ENCODE assay signal across 31 cellular contexts in genomic region chr6:79201935-79202334, GRCh38.
"Had no signal": no experiment of that assay in that cellular context is flagged by ENCODE, and none has a peak within 500 bp of the region (broad histone marks: within the 10 kb centered on the region; RNA-seq: fewer than 3 reads in every experiment).

No MANE protein-coding gene starts in this region.

- H3K9me3 ChIP-seq: gastrocnemius medialis, left lung, lower lobe of right lung, neutrophil, uterus had no signal

- H3K27me3 ChIP-seq: gastrocnemius medialis, left lung, neutrophil, uterus had no signal

- ATAC-seq: activated CD8-positive, alpha-beta T cell treated with anti-CD3 and anti-CD28 coated beads for 36 hours; activated T-cell treated with anti-CD3 and anti-CD28 coated beads, Interleukin-2, amount 50 U/mL, for 72 hours; gastrocnemius medialis; left lung; lower lobe of right lung; stimulated activated memory B cell treated with anti-CD40 and anti-IgM and Interleukin-4, amounts not matched to agents 10 μg/mL and 1 μg/mL and 100 μg/mL, for 72 hours; stimulated activated naive CD8-positive, alpha-beta T cell treated with anti-CD3 and anti-CD28 coated beads, Interleukin-15, amount 100 ng/mL, for 72 hours; T-helper 17 cell had no signal

- H3K4me3 Mint-ChIP-seq: activated CD8-positive, alpha-beta T cell treated with anti-CD3 and anti-CD28 coated beads for 36 hours; activated naive CD8-positive, alpha-beta T cell treated with anti-CD3 and anti-CD28 coated beads, Interleukin-2, amount 10 ng/mL, durations not matched to agents 7 days and 5 days; activated T-cell treated with anti-CD3 and anti-CD28 coated beads, Interleukin-2, amount 50 U/mL, for 72 hours; nephron progenitor cell; stimulated activated memory B cell treated with anti-CD40 and anti-IgM and Interleukin-4, amounts not matched to agents 10 μg/mL and 1 μg/mL and 100 μg/mL, for 72 hours; stimulated activated naive CD8-positive, alpha-beta T cell treated with anti-CD3 and anti-CD28 coated beads, Interleukin-15, amount 100 ng/mL, for 72 hours; T-helper 17 cell; type B pancreatic cell had no signal

- H3K27ac Mint-ChIP-seq: activated CD8-positive, alpha-beta T cell treated with anti-CD3 and anti-CD28 coated beads for 36 hours; activated naive CD8-positive, alpha-beta T cell treated with anti-CD3 and anti-CD28 coated beads, Interleukin-2, amount 10 ng/mL, durations not matched to agents 7 days and 5 days; activated T-cell treated with anti-CD3 and anti-CD28 coated beads, Interleukin-2, amount 50 U/mL, for 72 hours; nephron progenitor cell; stimulated activated memory B cell treated with anti-CD40 and anti-IgM and Interleukin-4, amounts not matched to agents 10 μg/mL and 1 μg/mL and 100 μg/mL, for 72 hours; T-helper 17 cell; type B pancreatic cell had no signal

- H3K27me3 Mint-ChIP-seq: activated CD8-positive, alpha-beta T cell treated with anti-CD3 and anti-CD28 coated beads for 36 hours; activated naive CD8-positive, alpha-beta T cell treated with anti-CD3 and anti-CD28 coated beads, Interleukin-2, amount 10 ng/mL, durations not matched to agents 7 days and 5 days; progenitor cell of endocrine pancreas; stimulated activated memory B cell treated with anti-CD40 and anti-IgM and Interleukin-4, amounts not matched to agents 10 μg/mL and 1 μg/mL and 100 μg/mL, for 72 hours; stimulated activated naive CD8-positive, alpha-beta T cell treated with anti-CD3 and anti-CD28 coated beads, Interleukin-15, amount 100 ng/mL, for 72 hours; T-helper 17 cell; type B pancreatic cell had no signal

- H3K4me2 ChIP-seq: smooth muscle cell had no signal

- H3K4me1 Mint-ChIP-seq: activated naive CD8-positive, alpha-beta T cell treated with anti-CD3 and anti-CD28 coated beads, Interleukin-2, amount 10 ng/mL, durations not matched to agents 7 days and 5 days had no signal

- DNase-seq: activated CD4-positive, alpha-beta T cell treated with anti-CD3 and anti-CD28 coated beads, Interleukin-2, amount 50 U/mL, for 1 hour; activated CD4-positive, CD25-positive, alpha-beta regulatory T cell treated with anti-CD3 and anti-CD28 coated beads, Interleukin-2, amount 50 U/mL, for 72 hours; activated CD8-positive, alpha-beta T cell treated with anti-CD3 and anti-CD28 coated beads for 36 hours; activated effector memory CD4-positive, alpha-beta T cell treated with Interleukin-2 at 50 U/mL for 16 hours; activated naive CD4-positive, alpha-beta T cell treated with Interleukin-2 at 50 U/mL for 16 hours; activated naive CD8-positive, alpha-beta T cell treated with anti-CD3 and anti-CD28 coated beads, Interleukin-2, amount 10 ng/mL, durations not matched to agents 7 days and 5 days; activated T-cell treated with anti-CD3 and anti-CD28 coated beads, Interleukin-2, amount 50 U/mL, for 72 hours; amniotic stem cell; dermis blood vessel endothelial cell; effector CD8-positive, alpha-beta T cell; erythroblast; gastrocnemius medialis; glutamatergic neuron; left lung; lower lobe of right lung; mesendoderm; nephron progenitor cell; stimulated activated CD4-positive, alpha-beta T cell treated with anti-CD3 and anti-CD28 coated beads, Interleukin-1b, Interleukin-23, amount 100 ng/mL, for 48 hours; stimulated activated CD4-positive, alpha-beta T cell treated with anti-CD3 and anti-CD28 coated beads, Interleukin-4, amount 100 ng/mL, for 4 hours; stimulated activated CD8-positive, alpha-beta memory T cell treated with anti-CD3 and anti-CD28 coated beads, Interleukin-4, amount 100 ng/mL, for 48 hours; stimulated activated naive CD8-positive, alpha-beta T cell treated with anti-CD3 and anti-CD28 coated beads, Interleukin-15, amount 100 ng/mL, for 72 hours; substantia nigra; T-helper 17 cell; T1000; uterus; WERI-Rb-1 had no signal

- H3K4me1 ChIP-seq: gastrocnemius medialis, left lung, lower lobe of right lung, uterus had no signal

- H3K9me3 Mint-ChIP-seq: activated CD8-positive, alpha-beta T cell treated with anti-CD3 and anti-CD28 coated beads for 36 hours; activated T-cell treated with anti-CD3 and anti-CD28 coated beads, Interleukin-2, amount 50 U/mL, for 72 hours; nephron progenitor cell; stimulated activated memory B cell treated with anti-CD40 and anti-IgM and Interleukin-4, amounts not matched to agents 10 μg/mL and 1 μg/mL and 100 μg/mL, for 72 hours; stimulated activated naive CD8-positive, alpha-beta T cell treated with anti-CD3 and anti-CD28 coated beads, Interleukin-15, amount 100 ng/mL, for 72 hours had no signal

- H3K27ac ChIP-seq: gastrocnemius medialis, left lung, lower lobe of right lung, neutrophil, uterus, WERI-Rb-1 had no signal
